Comparison of ENCODE assay signal across 8 cellular contexts in the genomic region with DNA sequence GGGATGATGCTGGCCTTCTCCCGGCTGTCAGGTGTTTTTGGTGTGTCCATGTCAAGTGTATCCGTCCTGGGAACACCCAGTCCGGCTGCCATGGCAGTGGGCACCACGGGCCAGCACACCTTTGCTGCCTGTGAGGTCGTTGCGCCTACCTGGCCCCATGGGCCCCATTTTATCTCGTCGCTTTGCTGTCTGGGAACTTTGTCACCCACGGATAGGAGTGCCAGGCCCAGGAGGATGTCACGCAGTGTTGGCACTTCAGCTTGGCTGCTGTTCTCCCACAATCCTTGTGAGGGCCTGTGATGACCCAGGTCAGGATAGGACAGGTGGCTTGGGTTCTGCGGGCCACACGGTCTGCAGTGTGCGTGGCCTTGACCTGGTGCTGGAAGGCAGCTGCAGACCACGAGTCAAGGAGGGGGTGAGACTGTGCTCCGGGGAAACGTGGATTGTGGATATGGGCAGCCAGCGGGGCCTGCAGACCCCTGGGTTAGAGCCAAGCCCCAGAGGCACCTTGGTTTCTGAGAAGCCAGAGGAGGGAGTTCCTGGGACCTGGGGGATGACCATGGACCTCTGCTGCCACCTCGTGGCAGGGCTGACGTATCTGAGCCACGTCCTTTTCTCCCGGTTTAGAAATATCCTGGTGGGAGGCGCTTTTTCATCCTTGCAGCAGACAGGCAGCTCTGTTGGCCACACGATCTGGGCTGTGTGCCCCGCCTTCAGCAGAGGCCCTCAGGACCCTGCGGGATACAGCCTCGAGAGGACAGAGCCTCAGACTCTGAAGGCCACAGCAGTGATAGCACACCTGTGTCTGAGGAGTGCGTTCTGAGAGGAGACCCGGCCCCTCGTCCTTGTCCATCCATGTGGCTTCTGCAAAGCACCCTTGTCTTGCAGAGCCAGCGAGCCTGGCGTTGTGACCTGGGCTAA.
A peak's percentile ranks its signal among the peaks of the same experiment; 100 is the strongest.
DNase-seq lines count a peak whose midpoint lies in the region; ATAC-seq, FAIRE-seq and TF ChIP-seq lines count a peak whose summit lies in the region.

No MANE protein-coding gene starts in this region.

- H3K9me3 ChIP-seq in upper lobe of left lung: no peaks in the 10 kb centered on the region

- CTCF ChIA-PET in activated naive CD4-positive, alpha-beta T cell treated with anti-CD3 and anti-CD28 coated beads, Interleukin-2, amount 10 ng/mL, durations not matched to agents 7 days and 5 days (lab: Charles Lee): interaction anchor here (0.8 to 1.9 kb wide), 4 partner anchors 264 to 528 kb away, joined by 3 to 5 read pairs (median 4); no protein-coding TSS in a partner anchor

- no peak for TF ChIP-seq EP300 in upper lobe of left lung (IDR thresholded peaks at IDR 0.05)

- H3K36me3 Mint-ChIP-seq in activated naive CD4-positive, alpha-beta T cell treated with anti-CD3 and anti-CD28 coated beads, Interleukin-2, amount 10 ng/mL, durations not matched to agents 7 days and 5 days: no peaks in the 10 kb centered on the region

- H3K4me3 ChIP-seq in upper lobe of left lung: no peak overlapping the region

- no peak overlapping the region for H3K27ac ChIP-seq in upper lobe of left lung

- H3K27me3 ChIP-seq in upper lobe of left lung: no peaks in the 10 kb centered on the region

- H3K27ac Mint-ChIP-seq in activated naive CD4-positive, alpha-beta T cell treated with anti-CD3 and anti-CD28 coated beads, Interleukin-2, amount 10 ng/mL, durations not matched to agents 7 days and 5 days: no peak overlapping the region

- no peak for TF ChIP-seq POLR2A in upper lobe of left lung (IDR thresholded peaks at IDR 0.05)

- no peak overlapping the region for H3K4me3 Mint-ChIP-seq in activated naive CD4-positive, alpha-beta T cell treated with anti-CD3 and anti-CD28 coated beads, Interleukin-2, amount 10 ng/mL, durations not matched to agents 7 days and 5 days

- peak; percentile 60 for FAIRE-seq in G401.6 (lab: Jason Lieb, UNC)

- H3K4me1 Mint-ChIP-seq in activated naive CD4-positive, alpha-beta T cell treated with anti-CD3 and anti-CD28 coated beads, Interleukin-2, amount 10 ng/mL, durations not matched to agents 7 days and 5 days: peaks cover 23% of the 10 kb centered on the region

- peak; percentile 93 for ATAC-seq in SK-N-SH treated with all-trans-retinoic acid at 6 μM for 48 hours
- peak; percentile 78 to 84 for ATAC-seq in upper lobe of left lung (ENCODE audit: low FRiP score in 2 of 2)

- 41 to 44% methylated on average over 12 to 31 of the region's 31 CpGs for WGBS in upper lobe of left lung, 2 donors

- TF ChIP-seq CTCF in upper lobe of left lung (IDR thresholded peaks at IDR 0.05): peak; percentile 58 to 83 (median 77)

- DNase-seq in NCI-H1105 (lab: John Stamatoyannopoulos, UW): peak; percentile 87
- DNase-seq in activated naive CD4-positive, alpha-beta T cell treated with anti-CD3 and anti-CD28 coated beads, Interleukin-2, amount 10 ng/mL, durations not matched to agents 7 days and 5 days: peak; percentile 87
- peak; percentile 87 for DNase-seq in glomerular visceral epithelial cell (ENCODE audit: extremely low spot score)
- peak; percentile 82 for DNase-seq in pons (ENCODE audit: low spot score)
- DNase-seq in upper lobe of left lung: peak in 1 of 2 donors; percentile 64
- no peak for DNase-seq in cortex of kidney (lab: John Stamatoyannopoulos, UW)

- no peaks in the 10 kb centered on the region for H3K27me3 Mint-ChIP-seq in activated naive CD4-positive, alpha-beta T cell treated with anti-CD3 and anti-CD28 coated beads, Interleukin-2, amount 10 ng/mL, durations not matched to agents 7 days and 5 days

- peaks cover 0 to 5% (median 0%) of the 10 kb centered on the region in 4 donors for H3K4me1 ChIP-seq in upper lobe of left lung

- no peaks in the 10 kb centered on the region for H3K36me3 ChIP-seq in upper lobe of left lung

- no peaks in the 10 kb centered on the region for H3K9me3 Mint-ChIP-seq in activated naive CD4-positive, alpha-beta T cell treated with anti-CD3 and anti-CD28 coated beads, Interleukin-2, amount 10 ng/mL, durations not matched to agents 7 days and 5 days

TF ChIP-seq in SK-N-SH treated with all-trans-retinoic acid at 6 μM for 48 hours, 23 proteins besides CTCF, POLR2A, EP300 and RAD21:
- TF ChIP-seq, protein P1, sequence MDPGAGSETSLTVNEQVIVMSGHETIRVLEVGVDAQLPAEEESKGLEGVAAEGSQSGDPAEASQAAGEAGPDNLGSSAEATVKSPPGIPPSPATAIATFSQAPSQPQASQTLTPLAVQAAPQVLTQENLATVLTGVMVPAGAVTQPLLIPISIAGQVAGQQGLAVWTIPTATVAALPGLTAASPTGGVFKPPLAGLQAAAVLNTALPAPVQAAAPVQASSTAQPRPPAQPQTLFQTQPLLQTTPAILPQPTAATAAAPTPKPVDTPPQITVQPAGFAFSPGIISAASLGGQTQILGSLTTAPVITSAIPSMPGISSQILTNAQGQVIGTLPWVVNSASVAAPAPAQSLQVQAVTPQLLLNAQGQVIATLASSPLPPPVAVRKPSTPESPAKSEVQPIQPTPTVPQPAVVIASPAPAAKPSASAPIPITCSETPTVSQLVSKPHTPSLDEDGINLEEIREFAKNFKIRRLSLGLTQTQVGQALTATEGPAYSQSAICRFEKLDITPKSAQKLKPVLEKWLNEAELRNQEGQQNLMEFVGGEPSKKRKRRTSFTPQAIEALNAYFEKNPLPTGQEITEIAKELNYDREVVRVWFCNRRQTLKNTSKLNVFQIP (CRISPR knock-in tag; IDR thresholded peaks at IDR 0.05; ENCODE audit: borderline replicate concordance, low read depth): no peak
- TF ChIP-seq OSR1 (CRISPR knock-in tag; IDR thresholded peaks at IDR 0.05) (no peak), ZFP30 (CRISPR knock-in tag; IDR thresholded peaks at IDR 0.05) (no peak), ZNF565 (CRISPR knock-in tag; conservative IDR thresholded peaks at IDR 0.05; ENCODE audit: low read depth) (no peak), ZFP3 (CRISPR knock-in tag; IDR thresholded peaks at IDR 0.05) (no peak), ESRRG (CRISPR knock-in tag; IDR thresholded peaks at IDR 0.05) (no peak), TCF4 (CRISPR knock-in tag; IDR thresholded peaks at IDR 0.05; ENCODE audit: borderline replicate concordance) (no peak), CSDC2 (CRISPR knock-in tag; IDR thresholded peaks at IDR 0.05) (no peak), PPARA (CRISPR knock-in tag; IDR thresholded peaks at IDR 0.05; ENCODE audit: borderline replicate concordance) (no peak), ZNF8 (CRISPR knock-in tag; IDR thresholded peaks at IDR 0.05) (no peak)
- TF ChIP-seq, protein P2, sequence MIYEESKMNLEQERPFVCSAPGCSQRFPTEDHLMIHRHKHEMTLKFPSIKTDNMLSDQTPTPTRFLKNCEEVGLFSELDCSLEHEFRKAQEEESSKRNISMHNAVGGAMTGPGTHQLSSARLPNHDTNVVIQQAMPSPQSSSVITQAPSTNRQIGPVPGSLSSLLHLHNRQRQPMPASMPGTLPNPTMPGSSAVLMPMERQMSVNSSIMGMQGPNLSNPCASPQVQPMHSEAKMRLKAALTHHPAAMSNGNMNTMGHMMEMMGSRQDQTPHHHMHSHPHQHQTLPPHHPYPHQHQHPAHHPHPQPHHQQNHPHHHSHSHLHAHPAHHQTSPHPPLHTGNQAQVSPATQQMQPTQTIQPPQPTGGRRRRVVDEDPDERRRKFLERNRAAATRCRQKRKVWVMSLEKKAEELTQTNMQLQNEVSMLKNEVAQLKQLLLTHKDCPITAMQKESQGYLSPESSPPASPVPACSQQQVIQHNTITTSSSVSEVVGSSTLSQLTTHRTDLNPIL (CRISPR knock-in tag; IDR thresholded peaks at IDR 0.05; ENCODE audit: low read depth): no peak
- TF ChIP-seq, protein P3, sequence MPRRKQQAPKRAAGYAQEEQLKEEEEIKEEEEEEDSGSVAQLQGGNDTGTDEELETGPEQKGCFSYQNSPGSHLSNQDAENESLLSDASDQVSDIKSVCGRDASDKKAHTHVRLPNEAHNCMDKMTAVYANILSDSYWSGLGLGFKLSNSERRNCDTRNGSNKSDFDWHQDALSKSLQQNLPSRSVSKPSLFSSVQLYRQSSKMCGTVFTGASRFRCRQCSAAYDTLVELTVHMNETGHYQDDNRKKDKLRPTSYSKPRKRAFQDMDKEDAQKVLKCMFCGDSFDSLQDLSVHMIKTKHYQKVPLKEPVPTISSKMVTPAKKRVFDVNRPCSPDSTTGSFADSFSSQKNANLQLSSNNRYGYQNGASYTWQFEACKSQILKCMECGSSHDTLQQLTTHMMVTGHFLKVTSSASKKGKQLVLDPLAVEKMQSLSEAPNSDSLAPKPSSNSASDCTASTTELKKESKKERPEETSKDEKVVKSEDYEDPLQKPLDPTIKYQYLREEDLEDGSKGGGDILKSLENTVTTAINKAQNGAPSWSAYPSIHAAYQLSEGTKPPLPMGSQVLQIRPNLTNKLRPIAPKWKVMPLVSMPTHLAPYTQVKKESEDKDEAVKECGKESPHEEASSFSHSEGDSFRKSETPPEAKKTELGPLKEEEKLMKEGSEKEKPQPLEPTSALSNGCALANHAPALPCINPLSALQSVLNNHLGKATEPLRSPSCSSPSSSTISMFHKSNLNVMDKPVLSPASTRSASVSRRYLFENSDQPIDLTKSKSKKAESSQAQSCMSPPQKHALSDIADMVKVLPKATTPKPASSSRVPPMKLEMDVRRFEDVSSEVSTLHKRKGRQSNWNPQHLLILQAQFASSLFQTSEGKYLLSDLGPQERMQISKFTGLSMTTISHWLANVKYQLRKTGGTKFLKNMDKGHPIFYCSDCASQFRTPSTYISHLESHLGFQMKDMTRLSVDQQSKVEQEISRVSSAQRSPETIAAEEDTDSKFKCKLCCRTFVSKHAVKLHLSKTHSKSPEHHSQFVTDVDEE (CRISPR knock-in tag; IDR thresholded peaks at IDR 0.05): no peak
TF ChIP-seq in SK-N-SH treated with all-trans-retinoic acid at 6 μM for 48 hours: peak in this region for 0.
